In the genomic region with DNA sequence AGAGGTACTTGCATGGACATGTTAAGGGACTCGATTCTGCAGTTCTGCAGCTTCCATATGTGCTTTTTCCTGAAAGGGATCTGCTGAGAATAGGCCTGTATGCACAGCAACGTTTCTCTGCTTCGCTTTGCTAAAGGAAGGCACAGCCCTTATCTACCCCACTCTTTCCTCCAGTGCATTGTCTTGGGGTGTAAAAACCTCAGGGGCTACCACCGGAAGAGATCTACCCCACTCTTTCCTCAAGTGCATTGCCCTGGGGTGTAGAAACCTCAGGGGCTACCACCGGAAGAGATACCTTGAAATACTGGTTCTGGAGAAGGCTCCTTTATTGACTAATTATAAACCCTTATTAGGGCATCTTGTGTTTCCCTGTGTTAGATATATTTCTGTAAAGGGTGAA, we compare ENCODE assay signal across 22 cellular contexts.
"Had no signal": no experiment of that assay in that cellular context is flagged by ENCODE, and none has a peak within 500 bp of the region (broad histone marks: within the 10 kb centered on the region; RNA-seq: fewer than 3 reads in every experiment).

No MANE protein-coding gene starts in this region.

- ATAC-seq: body of pancreas, foreskin keratinocyte, left lobe of liver, lower lobe of right lung, T-helper 17 cell had no signal

- H3K4me3 ChIP-seq: body of pancreas, cardiac muscle cell, lower lobe of right lung, sigmoid colon, tibial artery had no signal

- H3K27me3 Mint-ChIP-seq: activated CD4-positive, alpha-beta T cell treated with anti-CD3 and anti-CD28 coated beads, Interleukin-2, amount 10 ng/mL, durations not matched to agents 24 days and 14 days; dendritic cell treated with granulocyte-macrophage colony-stimulating factor and Interleukin-4, amounts not matched to agents 40 ng/mL and 50 ng/mL, for 4 days; naive B cell; progenitor cell of endocrine pancreas; T-helper 17 cell had no signal

- H3K4me3 Mint-ChIP-seq: activated CD4-positive, alpha-beta T cell treated with anti-CD3 and anti-CD28 coated beads, Interleukin-2, amount 10 ng/mL, durations not matched to agents 24 days and 14 days; dendritic cell treated with granulocyte-macrophage colony-stimulating factor and Interleukin-4, amounts not matched to agents 40 ng/mL and 50 ng/mL, for 4 days; naive B cell; T-helper 17 cell had no signal

- H3K27ac ChIP-seq: cardiac muscle cell, foreskin keratinocyte, lower lobe of right lung, sigmoid colon, tibial artery had no signal

- H3K4me1 ChIP-seq: foreskin keratinocyte, lower lobe of right lung, sigmoid colon, tibial artery had no signal

- H3K4me1 Mint-ChIP-seq: naive B cell, T-helper 17 cell had no signal

- H3K9me3 ChIP-seq: body of pancreas, lower lobe of right lung, sigmoid colon, tibial artery had no signal

- H3K27me3 ChIP-seq: body of pancreas, cardiac muscle cell, foreskin keratinocyte, sigmoid colon, tibial artery had no signal

- DNase-seq: activated naive CD4-positive, alpha-beta T cell treated with Interleukin-2 at 50 U/mL for 16 hours; activated T-cell treated with anti-CD3 and anti-CD28 coated beads, Interleukin-2, amount 50 U/mL, for 48 hours; anterior cingulate cortex; body of pancreas; effector CD4-positive, alpha-beta T cell; erythroblast; foreskin keratinocyte; lower lobe of right lung; naive B cell; retina; sigmoid colon; stimulated activated CD4-positive, alpha-beta T cell treated with anti-CD3 and anti-CD28 coated beads, Interleukin-2, amount 100 ng/mL, for 48 hours; stimulated activated CD8-positive, alpha-beta memory T cell treated with anti-CD3 and anti-CD28 coated beads, Interleukin-4, amount 100 ng/mL, for 48 hours; stimulated activated naive CD4-positive, alpha-beta T cell treated with Interleukin-2 at 50 U/mL for 16 hours; SW 1271; T-helper 17 cell; tibial artery had no signal

- H3K27ac Mint-ChIP-seq: activated CD4-positive, alpha-beta T cell treated with anti-CD3 and anti-CD28 coated beads, Interleukin-2, amount 10 ng/mL, durations not matched to agents 24 days and 14 days; dendritic cell treated with granulocyte-macrophage colony-stimulating factor and Interleukin-4, amounts not matched to agents 40 ng/mL and 50 ng/mL, for 4 days; progenitor cell of endocrine pancreas; T-helper 17 cell had no signal

- H3K9me3 Mint-ChIP-seq: dendritic cell treated with granulocyte-macrophage colony-stimulating factor and Interleukin-4, amounts not matched to agents 40 ng/mL and 50 ng/mL, for 4 days; naive B cell had no signal
